In genomic region chr7:121385800-121386179, GRCh38 we compare ENCODE assay signal across 8 cellular contexts. TPM values are rescaled to one million over a fixed set of nuclear protein-coding genes. Genes with fewer than 3 reads are reported as not detected.
DNase-seq lines count a peak whose midpoint lies in the region; ATAC-seq and TF ChIP-seq lines count a peak whose summit lies in the region.

No MANE protein-coding gene starts in this region.

- no peak overlapping the region for H3K4me3 ChIP-seq in Panc1 (ENCODE audit: low read depth in 2 of 2, low read length in 2 of 2)
- no peak overlapping the region for H3K4me3 ChIP-seq in effector memory CD4-positive, alpha-beta T cell (ENCODE audit: insufficient read depth, low read depth, low read length, poor library complexity, severe bottlenecking)
- H3K4me3 ChIP-seq in vagina = no peak overlapping the region

- H3K4me3 Mint-ChIP-seq in naive B cell = peak overlapping the region; percentile 35 to 87 (median 56)

- peaks cover 8% of the 10 kb centered on the region; the same call in 1 of the 2 replicates for H3K4me1 ChIP-seq in Panc1 (ENCODE audit: control insufficient read depth, insufficient read depth, low read length)
- peaks cover 12% of the 10 kb centered on the region for H3K4me1 ChIP-seq in effector memory CD4-positive, alpha-beta T cell (ENCODE audit: control insufficient read depth, insufficient read depth, low read length, poor library complexity, severe bottlenecking)
- peaks cover 16% of the 10 kb centered on the region for H3K4me1 ChIP-seq in vagina

- H3K4me1 Mint-ChIP-seq in naive B cell = peaks cover 71 to 95% (median 85%) of the 10 kb centered on the region in 3 donors

- CTCF ChIA-PET in Panc1 (lab: Charles Lee) = no interaction called here

- H3K36me3 Mint-ChIP-seq in naive B cell = peaks cover 7 to 10% of the 10 kb centered on the region in 2 donors

- H3K36me3 ChIP-seq in Panc1 (ENCODE audit: control insufficient read depth, insufficient read depth, low read length) (peaks cover 4% of the 10 kb centered on the region; the same call in 1 of the 2 replicates), vagina (peaks cover 0 to 4% of the 10 kb centered on the region in 2 donors)
- no peaks in the 10 kb centered on the region for H3K36me3 ChIP-seq in effector memory CD4-positive, alpha-beta T cell (ENCODE audit: control insufficient read depth, insufficient read depth, low read length)

- H3K9me3 ChIP-seq in Panc1 (ENCODE audit: control insufficient read depth, insufficient read depth, low read depth, low read length) = no peaks in the 10 kb centered on the region
- no peaks in the 10 kb centered on the region for H3K9me3 ChIP-seq in effector memory CD4-positive, alpha-beta T cell (ENCODE audit: control insufficient read depth, low read length)
- H3K9me3 ChIP-seq in vagina = no peaks in the 10 kb centered on the region

- no TSS peak for BruUV-seq in Panc1 (replicated peaks; lab: Mats Ljungman, UMichigan)

- TF ChIP-seq POLR2A in vagina (IDR thresholded peaks at IDR 0.05) = no peak

- POLR2A ChIA-PET in Panc1 (lab: Charles Lee) = no interaction called here

- H3K27me3 Mint-ChIP-seq in naive B cell = no peaks in the 10 kb centered on the region

- H3K9me3 Mint-ChIP-seq in naive B cell = no peaks in the 10 kb centered on the region

- no peak overlapping the region for H3K27ac ChIP-seq in Panc1 (ENCODE audit: low read length)
- no peak overlapping the region for H3K27ac ChIP-seq in effector memory CD4-positive, alpha-beta T cell (ENCODE audit: insufficient read depth, low read length, poor library complexity, severe bottlenecking)
- H3K27ac ChIP-seq in vagina = no peak overlapping the region

- H3K27me3 ChIP-seq in Panc1 (ENCODE audit: control insufficient read depth, insufficient read depth, low read length) = no peaks in the 10 kb centered on the region
- no peaks in the 10 kb centered on the region for H3K27me3 ChIP-seq in effector memory CD4-positive, alpha-beta T cell (replicated peaks; ENCODE audit: control insufficient read depth, insufficient read depth, low read length, poor library complexity, severe bottlenecking)
- H3K27me3 ChIP-seq in vagina = no peaks in the 10 kb centered on the region

- intact Hi-C loops in Right ventricle myocardium inferior (cut with DNase I) = no loop called here
- intact Hi-C loops in cardiac septum (cut with DNase I) = no loop called here
- intact Hi-C loops in Panc1 (cut with micrococcal nuclease; ENCODE audit: unreplicated experiment) = no loop called here
- intact Hi-C loops in vagina (cut with DNase I) = no loop called here

- ATAC-seq in Right ventricle myocardium inferior (peak; percentile 28), HG03025 (IDR thresholded peaks at IDR 0.05; ENCODE audit: low FRiP score, unreplicated experiment) (peak; percentile 87), Panc1 (peak; percentile 48; the same call in 1 of the 2 replicates), naive B cell (ENCODE audit: low read depth in 2 of 2) (peak; percentile 90 to 92)

- DNase-seq in Right ventricle myocardium inferior (ENCODE audit: missing footprints) (no peak), cardiac septum (ENCODE audit: low spot score) (no peak), Panc1 (ENCODE audit: low read depth, low spot score) (no peak), naive B cell (peak; percentile 74), amygdala (lab: John Stamatoyannopoulos, UW) (no peak), vagina (ENCODE audit: extremely low spot score in 2 of 2) (no peak)
- no peak for DNase-seq in effector memory CD4-positive, alpha-beta T cell

- TF ChIP-seq CTCF in Panc1 (IDR thresholded peaks at IDR 0.05) = no peak
- TF ChIP-seq CTCF in vagina (IDR thresholded peaks at IDR 0.05) = no peak

- peak overlapping the region; percentile 94 to 99 (median 98) for H3K27ac Mint-ChIP-seq in naive B cell

- in situ Hi-C loops in Panc1 (cut with HindIII; ENCODE audit: low pct_unique_long_range_greater_than_20kb, low sequenced_read_pairs) = no loop called here

RNA-seq across cellular contexts. Expression of gene FAM3C, which starts 10.3 kb away (rescaled TPM):
- total RNA-seq in Right ventricle myocardium inferior = 40.2 TPM
- 51.0 TPM for total RNA-seq in cardiac septum
- 55.4 TPM for total RNA-seq in Panc1 (2021; ENCODE audit: unreplicated experiment)
- polyA plus RNA-seq in Panc1 (2012; ENCODE audit: insufficient read length) = 56.3 TPM
- 100 to 1,000 TPM in 3 of 6 donors, 10 to 100 TPM in 3; 79.8 to 115 (median 101) TPM for polyA plus RNA-seq in naive B cell (ENCODE audit: low read depth in 6 of 6)
- total RNA-seq in vagina = 36.1 TPM

RNA-seq across cellular contexts. Expression of gene WNT16, which starts 57.0 kb away (rescaled TPM):
- total RNA-seq in Right ventricle myocardium inferior = not detected
- 0.11 TPM for total RNA-seq in cardiac septum
- total RNA-seq in Panc1 (2021; ENCODE audit: unreplicated experiment) = 0.39 TPM
- 0.23 TPM for polyA plus RNA-seq in Panc1 (2012; ENCODE audit: insufficient read length)
- polyA plus RNA-seq in naive B cell (ENCODE audit: low read depth in 6 of 6) = 1 to 10 TPM in 5 of 6 donors, under 1 TPM in 1; 1.00 to 4.3 (median 2.9) TPM
- 7.4 TPM for total RNA-seq in vagina

Comparison
In these comparisons a context has a peak if more than half of its experiments do, and no peak if none do; other contexts are left out.
1. ATAC-seq: peak in every context shown above with its lines; median percentile 91 in naive B cell; 87 in HG03025; 48 in Panc1; 28 in Right ventricle myocardium inferior.